ENCODE assay signal across 32 cellular contexts in the genomic region with DNA sequence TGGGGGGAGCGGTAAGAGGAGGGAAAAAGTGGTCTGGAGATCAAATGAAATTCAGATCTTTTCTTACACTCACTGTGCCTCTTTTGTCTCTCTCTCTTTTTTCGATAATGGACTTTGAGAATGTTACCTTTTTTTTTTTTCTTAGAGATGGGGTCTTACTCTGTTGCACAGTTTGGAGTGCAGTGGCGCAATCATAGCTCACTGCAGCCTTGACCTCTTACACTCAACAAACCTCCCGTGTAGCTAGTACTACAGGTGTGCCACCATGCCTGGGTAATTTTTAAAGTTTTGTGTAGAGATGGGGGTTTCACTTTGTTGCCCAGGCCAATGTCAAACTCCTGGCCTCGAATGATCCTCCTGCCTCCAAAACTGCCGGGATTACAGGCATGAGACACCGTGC.
"Had no signal": no experiment of that assay in that cellular context is flagged by ENCODE, and none has a peak within 500 bp of the region (broad histone marks: within the 10 kb centered on the region; RNA-seq: fewer than 3 reads in every experiment).

No MANE protein-coding gene starts in this region.

- H3K27ac Mint-ChIP-seq: activated B cell treated with CpG ODN at 0.5 μM for 24 hours; activated CD8-positive, alpha-beta T cell treated with anti-CD3 and anti-CD28 coated beads for 36 hours; activated naive CD4-positive, alpha-beta T cell treated with anti-CD3 and anti-CD28 coated beads for 36 hours; activated naive CD4-positive, alpha-beta T cell treated with anti-CD3 and anti-CD28 coated beads, Interleukin-2, amount 50 U/mL, for 24 hours; activated naive CD8-positive, alpha-beta T cell treated with anti-CD3 and anti-CD28 coated beads for 36 hours; activated naive CD8-positive, alpha-beta T cell treated with anti-CD3 and anti-CD28 coated beads, Interleukin-2, amount 50 U/mL, for 24 hours; activated T-helper 1 cell treated with anti-CD3 and anti-CD28 coated beads, Interleukin-12 subunit alpha, Interleukin-12 subunit beta, Interleukin-2, Interleukin-4 antibody, amounts not matched to agents 30 ng/mL and 10 ng/mL and 1 ng/mL, durations not matched to agents 14 hours and 24 hours and 36 hours; activated T-helper 2 cell treated with anti-CD3 and anti-CD28 coated beads, Interferon-gamma antibody, Interleukin-2, Interleukin-4, amounts not matched to agents 10 μg/mL and 5 μg/mL and 100 μg/mL, durations not matched to agents 14 hours and 24 hours and 36 hours; effector memory CD8-positive, alpha-beta T cell; T-helper 17 cell; T-helper 2 cell treated with Interferon-gamma antibody and Interleukin-4, amounts not matched to agents 5 μg/mL and 100 μg/mL, for 36 hours had no signal

- DNase-seq: activated B cell treated with CpG ODN at 0.5 μM for 24 hours; activated CD4-positive, alpha-beta T cell treated with anti-CD3 and anti-CD28 coated beads for 48 hours; activated CD4-positive, alpha-beta T cell treated with anti-CD3 and anti-CD28 coated beads, Interleukin-2, amount 50 U/mL, for 1 hour; activated CD4-positive, alpha-beta T cell treated with anti-CD3 and anti-CD28 coated beads, Interleukin-2, amount 50 U/mL, for 48 hours; activated CD8-positive, alpha-beta memory T cell treated with anti-CD3 and anti-CD28 coated beads for 24 hours; activated CD8-positive, alpha-beta T cell treated with anti-CD3 and anti-CD28 coated beads for 36 hours; activated effector memory CD4-positive, alpha-beta T cell treated with anti-CD3 and anti-CD28 coated beads, Interleukin-2, amount 50 U/mL, for 16 hours; activated naive CD4-positive, alpha-beta T cell treated with anti-CD3 and anti-CD28 coated beads for 36 hours; activated naive CD8-positive, alpha-beta T cell treated with anti-CD3 and anti-CD28 coated beads for 36 hours; activated naive CD8-positive, alpha-beta T cell treated with anti-CD3 and anti-CD28 coated beads, Interleukin-2, amount 50 U/mL, for 24 hours; activated T-cell treated with anti-CD3 and anti-CD28 coated beads, Interleukin-2, amount 50 U/mL, for 48 hours; adrenal gland; amygdala; aorta; body of pancreas; caudate nucleus; cortex of kidney; dermis blood vessel endothelial cell; effector CD4-positive, alpha-beta T cell; effector memory CD8-positive, alpha-beta T cell; esophagus squamous epithelium; foreskin melanocyte; heart right ventricle; T-helper 17 cell; T1000; WERI-Rb-1 had no signal

- H3K27me3 ChIP-seq: adrenal gland, body of pancreas, esophagus squamous epithelium, gastroesophageal sphincter, heart right ventricle had no signal

- H3K27me3 Mint-ChIP-seq: activated B cell treated with CpG ODN at 0.5 μM for 24 hours; activated CD8-positive, alpha-beta T cell treated with anti-CD3 and anti-CD28 coated beads for 36 hours; activated naive CD4-positive, alpha-beta T cell treated with anti-CD3 and anti-CD28 coated beads, Interleukin-2, amount 50 U/mL, for 24 hours; activated naive CD8-positive, alpha-beta T cell treated with anti-CD3 and anti-CD28 coated beads for 36 hours; activated naive CD8-positive, alpha-beta T cell treated with anti-CD3 and anti-CD28 coated beads, Interleukin-2, amount 50 U/mL, for 24 hours; effector memory CD8-positive, alpha-beta T cell; T-helper 17 cell had no signal

- H3K9me3 ChIP-seq: adrenal gland, body of pancreas, esophagus squamous epithelium, gastroesophageal sphincter, heart right ventricle had no signal

- H3K9me3 Mint-ChIP-seq: activated B cell treated with CpG ODN at 0.5 μM for 24 hours; activated CD8-positive, alpha-beta T cell treated with anti-CD3 and anti-CD28 coated beads for 36 hours; activated naive CD4-positive, alpha-beta T cell treated with anti-CD3 and anti-CD28 coated beads for 36 hours; activated naive CD4-positive, alpha-beta T cell treated with anti-CD3 and anti-CD28 coated beads, Interleukin-2, amount 50 U/mL, for 24 hours; activated naive CD8-positive, alpha-beta T cell treated with anti-CD3 and anti-CD28 coated beads for 36 hours; activated naive CD8-positive, alpha-beta T cell treated with anti-CD3 and anti-CD28 coated beads, Interleukin-2, amount 50 U/mL, for 24 hours; activated T-helper 1 cell treated with anti-CD3 and anti-CD28 coated beads, Interleukin-12 subunit alpha, Interleukin-12 subunit beta, Interleukin-2, Interleukin-4 antibody, amounts not matched to agents 30 ng/mL and 10 ng/mL and 1 ng/mL, durations not matched to agents 14 hours and 24 hours and 36 hours; activated T-helper 2 cell treated with anti-CD3 and anti-CD28 coated beads, Interferon-gamma antibody, Interleukin-2, Interleukin-4, amounts not matched to agents 10 μg/mL and 5 μg/mL and 100 μg/mL, durations not matched to agents 14 hours and 24 hours and 36 hours; effector memory CD8-positive, alpha-beta T cell; T-helper 2 cell treated with Interferon-gamma antibody and Interleukin-4, amounts not matched to agents 5 μg/mL and 100 μg/mL, for 36 hours had no signal

- ATAC-seq: activated CD4-positive, CD25-positive, alpha-beta regulatory T cell treated with anti-CD3 and anti-CD28 coated beads, Interleukin-2, amount 50 U/mL, for 24 hours; activated CD8-positive, alpha-beta T cell treated with anti-CD3 and anti-CD28 coated beads for 36 hours; activated naive CD8-positive, alpha-beta T cell treated with anti-CD3 and anti-CD28 coated beads, Interleukin-2, amount 50 U/mL, for 24 hours; body of pancreas; effector memory CD8-positive, alpha-beta T cell; gastroesophageal sphincter; heart right ventricle; T-helper 17 cell had no signal

- H3K4me3 Mint-ChIP-seq: activated B cell treated with CpG ODN at 0.5 μM for 24 hours; activated CD8-positive, alpha-beta T cell treated with anti-CD3 and anti-CD28 coated beads for 36 hours; activated naive CD4-positive, alpha-beta T cell treated with anti-CD3 and anti-CD28 coated beads for 36 hours; activated naive CD4-positive, alpha-beta T cell treated with anti-CD3 and anti-CD28 coated beads, Interleukin-2, amount 50 U/mL, for 24 hours; activated naive CD8-positive, alpha-beta T cell treated with anti-CD3 and anti-CD28 coated beads for 36 hours; activated naive CD8-positive, alpha-beta T cell treated with anti-CD3 and anti-CD28 coated beads, Interleukin-2, amount 50 U/mL, for 24 hours; activated T-helper 1 cell treated with anti-CD3 and anti-CD28 coated beads, Interleukin-12 subunit alpha, Interleukin-12 subunit beta, Interleukin-2, Interleukin-4 antibody, amounts not matched to agents 30 ng/mL and 10 ng/mL and 1 ng/mL, durations not matched to agents 14 hours and 24 hours and 36 hours; effector memory CD8-positive, alpha-beta T cell; T-helper 17 cell; T-helper 2 cell treated with Interferon-gamma antibody and Interleukin-4, amounts not matched to agents 5 μg/mL and 100 μg/mL, for 36 hours had no signal

- H3K27ac ChIP-seq: adrenal gland, gastroesophageal sphincter, heart right ventricle, WERI-Rb-1 had no signal

- H3K4me3 ChIP-seq: adrenal gland, body of pancreas, esophagus squamous epithelium, gastroesophageal sphincter, heart right ventricle had no signal
